In the genomic region with DNA sequence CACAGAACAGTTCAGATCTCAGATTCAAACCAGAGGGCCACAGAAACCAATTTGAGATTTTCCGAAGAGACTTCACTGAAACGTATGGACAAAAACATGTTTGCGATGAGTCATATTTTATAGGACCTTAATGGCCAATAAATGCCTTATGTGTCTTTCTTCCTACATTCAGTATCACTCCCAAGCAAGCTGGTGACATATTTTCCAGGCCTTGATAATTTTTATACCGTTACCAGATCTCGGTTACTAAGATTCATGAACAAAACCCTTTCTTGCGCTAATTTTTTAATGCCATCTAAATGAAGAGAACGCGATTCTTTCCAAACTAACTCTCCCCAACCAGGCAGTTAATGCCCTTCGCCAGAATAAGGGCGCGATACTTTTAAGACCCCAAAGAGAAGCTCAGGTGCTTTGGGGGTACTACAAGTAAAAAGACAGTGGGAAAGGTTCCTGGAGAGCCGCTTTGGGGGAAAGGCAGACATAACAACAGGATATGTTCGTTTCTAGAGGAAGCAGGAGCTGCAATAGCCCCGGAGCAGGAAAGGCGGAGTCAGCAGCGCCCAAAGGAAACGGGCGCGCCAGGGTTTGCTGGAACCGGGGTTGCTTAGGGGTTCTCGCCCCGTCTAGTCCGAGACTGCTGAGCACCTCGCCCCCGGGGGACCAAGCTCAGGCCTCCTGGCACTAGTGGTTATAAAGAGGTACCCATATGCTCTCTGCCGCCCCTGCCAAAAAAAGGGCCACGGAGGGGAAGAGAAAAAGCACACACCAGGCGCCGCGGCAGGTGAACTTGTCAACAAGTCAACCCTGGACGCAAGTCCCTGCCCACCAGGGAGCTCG, we compare ENCODE assay signal across 8 cellular contexts. TPM values are rescaled to one million over a fixed set of nuclear protein-coding genes. Genes with fewer than 3 reads are reported as not detected.
A peak's percentile ranks its signal among the peaks of the same experiment; 100 is the strongest.
DNase-seq lines count a peak whose midpoint lies in the region; ATAC-seq and TF ChIP-seq lines count a peak whose summit lies in the region.

No MANE protein-coding gene starts in this region.

- peak overlapping the region; percentile 92 for H3K4me3 ChIP-seq in right cardiac atrium (ENCODE audit: low read length)

- no peaks in the 10 kb centered on the region for H3K27me3 Mint-ChIP-seq in progenitor cell of endocrine pancreas

- H3K27ac ChIP-seq in right cardiac atrium (ENCODE audit: low read length): peak overlapping the region; percentile 99

- H3K4me3 Mint-ChIP-seq in progenitor cell of endocrine pancreas (ENCODE audit: low read depth): peak overlapping the region; percentile 89

- peak; percentile 43 for DNase-seq in SIG-M5 treated with dmso at 0.1 percent for 504 hours (lab: John Stamatoyannopoulos, UW; ENCODE audit: unreplicated experiment)
- DNase-seq in SIG-M5 (lab: John Stamatoyannopoulos, UW): no peak
- peak; percentile 91 for DNase-seq in NCI-H69 (lab: John Stamatoyannopoulos, UW)
- DNase-seq in anterior cingulate cortex (lab: John Stamatoyannopoulos, UW): peak in 42 of 58 donors; percentile 2 to 57 (median 26)
- peak; percentile 74 to 85 (median 83) for DNase-seq in right cardiac atrium
- DNase-seq in progenitor cell of endocrine pancreas (ENCODE audit: low spot score, unreplicated experiment): peak; percentile 24

- peaks cover 13% of the 10 kb centered on the region for H3K4me1 Mint-ChIP-seq in progenitor cell of endocrine pancreas (ENCODE audit: low read depth)

- peak; percentile 14 for ATAC-seq in HG02884 (IDR thresholded peaks at IDR 0.05; ENCODE audit: unreplicated experiment)
- peak; percentile 62 to 89 for ATAC-seq in right cardiac atrium
- no peak for ATAC-seq in HG03571 (IDR thresholded peaks at IDR 0.05; ENCODE audit: unreplicated experiment)

- TF ChIP-seq CTCF in progenitor cell of endocrine pancreas (IDR thresholded peaks at IDR 0.05; ENCODE audit: unreplicated experiment): peak; percentile 4

- intact Hi-C loops in right cardiac atrium (cut with DNase I): no loop called here

- H3K4me1 ChIP-seq in right cardiac atrium (ENCODE audit: control insufficient read depth, insufficient read depth, low read length): no peaks in the 10 kb centered on the region

- peak overlapping the region; percentile 92 for H3K27ac Mint-ChIP-seq in progenitor cell of endocrine pancreas

- no peaks in the 10 kb centered on the region for H3K27me3 ChIP-seq in right cardiac atrium (ENCODE audit: control insufficient read depth, insufficient read depth)

- H3K9me3 Mint-ChIP-seq in progenitor cell of endocrine pancreas (ENCODE audit: low read depth): no peaks in the 10 kb centered on the region

- WGBS in right cardiac atrium: 7% methylated on average over 32 of the region's 32 CpGs

- no peaks in the 10 kb centered on the region for H3K9me3 ChIP-seq in right cardiac atrium (ENCODE audit: control insufficient read depth, low read length)

- no peaks in the 10 kb centered on the region for H3K36me3 Mint-ChIP-seq in progenitor cell of endocrine pancreas (ENCODE audit: insufficient read depth)

RNA-seq across cellular contexts. Expression of gene ICA1, which starts 0.9 kb away (rescaled TPM):
- 10 to 100 TPM; 70.0 to 98.2 (median 73.7) TPM for total RNA-seq in right cardiac atrium
- 36.8 TPM for polyA plus RNA-seq in right cardiac atrium
- 48.8 and 61.7 TPM in 2 replicates for total RNA-seq in progenitor cell of endocrine pancreas
